ENCODE assay signal across 10 cellular contexts in genomic region chr3:55482496-55483195, GRCh38. TPM values are rescaled to one million over a fixed set of nuclear protein-coding genes. Genes with fewer than 3 reads are reported as not detected.
A peak's percentile ranks its signal among the peaks of the same experiment; 100 is the strongest.
DNase-seq lines count a peak whose midpoint lies in the region; TF ChIP-seq lines count a peak whose summit lies in the region.
"Had no signal": no experiment of that assay in that cellular context is flagged by ENCODE, and none has a peak within 500 bp of the region (broad histone marks: within the 10 kb centered on the region; RNA-seq: fewer than 3 reads in every experiment).

No MANE protein-coding gene starts in this region.

- H3K36me3 ChIP-seq in iPS-20b (ENCODE audit: insufficient read depth, low read depth, low read length), result no peaks in the 10 kb centered on the region
- peaks cover 50% of the 10 kb centered on the region for H3K36me3 ChIP-seq in skeletal muscle satellite cell (ENCODE audit: insufficient read depth, low read length)

- POLR2A ChIA-PET in GM10248 (lab: Yijun Ruan, JAX), result no interaction called here

- no peak overlapping the region for H3K27ac ChIP-seq in iPS-20b (ENCODE audit: low read length)

- H3K9ac ChIP-seq in iPS-20b (ENCODE audit: low read depth, low read length), result peak overlapping the region; percentile 35; the same call in 1 of the 2 replicates
- peak overlapping the region; percentile 85 for H3K9ac ChIP-seq in skeletal muscle satellite cell (ENCODE audit: low read depth, low read length)

- H3K9me3 ChIP-seq in iPS-20b (ENCODE audit: insufficient read depth, low read depth, low read length), result peaks cover 7% of the 10 kb centered on the region; the same call in 1 of the 2 replicates
- H3K9me3 ChIP-seq in skeletal muscle satellite cell (replicated peaks; ENCODE audit: low read length), result no peaks in the 10 kb centered on the region

- no peak for TF ChIP-seq CTCF in GM10248 (IDR thresholded peaks at IDR 0.05; ENCODE audit: control extremely low read depth, extremely low read depth, low read depth, missing control alignments)
- TF ChIP-seq CTCF in astrocyte of the cerebellum (IDR thresholded peaks at IDR 0.05; ENCODE audit: low read depth, low read length, missing control alignments), result no peak

- CTCF ChIA-PET in GM10248 (lab: Yijun Ruan, JAX), result interaction anchor here (0.7 kb wide), 1 partner anchor 239 kb away, joined by 3 read pairs; no protein-coding TSS in a partner anchor

- peak overlapping the region; percentile 83 for H3K4me3 ChIP-seq in astrocyte of the cerebellum (ENCODE audit: low read depth, low read length)
- peak overlapping the region; percentile 82 for H3K4me3 ChIP-seq in iPS-20b (ENCODE audit: low read length)
- H3K4me3 ChIP-seq in skeletal muscle satellite cell (ENCODE audit: low read length), result peak overlapping the region; percentile 71

- H3K4me2 ChIP-seq in skeletal muscle satellite cell (ENCODE audit: low read length), result peak overlapping the region; percentile 96

- in situ Hi-C loops in astrocyte of the cerebellum (cut with HindIII; ENCODE audit: low sequenced_read_pairs), result loop anchor here (25.0 kb wide), 4 partner anchors 520 to 1045 kb away; no protein-coding TSS in a partner anchor

- peaks cover 99% of the 10 kb centered on the region for H3K27me3 ChIP-seq in iPS-20b (ENCODE audit: insufficient read depth, low read length)
- no peaks in the 10 kb centered on the region for H3K27me3 ChIP-seq in skeletal muscle satellite cell (ENCODE audit: control insufficient read depth, insufficient read depth, low read length)

- peaks cover 3% of the 10 kb centered on the region; the same call in 1 of the 2 replicates for H3K4me1 ChIP-seq in iPS-20b (ENCODE audit: insufficient read depth, low read length)
- H3K4me1 ChIP-seq in skeletal muscle satellite cell (ENCODE audit: control insufficient read depth, insufficient read depth, low read length), result peaks cover 53% of the 10 kb centered on the region

- peak; percentile 26 for DNase-seq in GM10248 (ENCODE audit: extremely low spot score)
- DNase-seq in astrocyte of the cerebellum (ENCODE audit: low read depth), result no peak
- no peak for DNase-seq in foreskin melanocyte
- DNase-seq in activated gamma-delta T cell (lab: John Stamatoyannopoulos, UW), result no peak
- DNase-seq in activated CD4-positive, CD25-positive, alpha-beta regulatory T cell (lab: John Stamatoyannopoulos, UW), result no peak
- no peak for DNase-seq in NCI-H345 (lab: John Stamatoyannopoulos, UW)
- DNase-seq: activated CD4-positive, alpha-beta T cell treated with anti-CD3 and anti-CD28 coated beads, Interleukin-2, amount 10 ng/mL, durations not matched to agents 24 days and 14 days; NCI-H1048 had no signal

RNA-seq across cellular contexts. Expression of gene WNT5A, which starts 4.5 kb away (rescaled TPM):
- 84.9 and 197 TPM in 2 replicates for total RNA-seq in skeletal muscle satellite cell (2012; rRNA removed)
- total RNA-seq: activated CD4-positive, alpha-beta T cell treated with anti-CD3 and anti-CD28 coated beads, Interleukin-2, amount 10 ng/mL, durations not matched to agents 24 days and 14 days had no signal
